In genomic region chr13:106528711-106529414, GRCh38 we compare ENCODE assay signal across 16 cellular contexts. TPM values are rescaled to one million over a fixed set of nuclear protein-coding genes. Genes with fewer than 3 reads are reported as not detected.
DNase-seq lines count a peak whose midpoint lies in the region; ATAC-seq and TF ChIP-seq lines count a peak whose summit lies in the region.
"Had no signal": no experiment of that assay in that cellular context is flagged by ENCODE, and none has a peak within 500 bp of the region (broad histone marks: within the 10 kb centered on the region; RNA-seq: fewer than 3 reads in every experiment).

No MANE protein-coding gene starts in this region.

- no peak for TF ChIP-seq CTCF in WERI-Rb-1 (IDR thresholded peaks at IDR 0.05; ENCODE audit: low read depth, low read length)
- TF ChIP-seq CTCF in osteocyte (IDR thresholded peaks at IDR 0.05), result no peak
- TF ChIP-seq CTCF in upper lobe of right lung (IDR thresholded peaks at IDR 0.05), result no peak

- H3K27ac Mint-ChIP-seq in osteocyte (ENCODE audit: unreplicated experiment), result peak overlapping the region; percentile 95
- H3K27ac Mint-ChIP-seq: activated naive CD4-positive, alpha-beta T cell treated with anti-CD3 and anti-CD28 coated beads, Interleukin-2, amount 50 U/mL, for 24 hours had no signal

- no peak for ATAC-seq in upper lobe of right lung

- H3K9me3 Mint-ChIP-seq in osteocyte (ENCODE audit: unreplicated experiment), result no peaks in the 10 kb centered on the region
- H3K9me3 Mint-ChIP-seq: activated naive CD4-positive, alpha-beta T cell treated with anti-CD3 and anti-CD28 coated beads, Interleukin-2, amount 50 U/mL, for 24 hours had no signal

- H3K27me3 Mint-ChIP-seq in osteocyte (ENCODE audit: unreplicated experiment), result no peaks in the 10 kb centered on the region

- no peaks in the 10 kb centered on the region for H3K36me3 Mint-ChIP-seq in osteocyte (ENCODE audit: unreplicated experiment)
- H3K36me3 Mint-ChIP-seq: activated naive CD4-positive, alpha-beta T cell treated with anti-CD3 and anti-CD28 coated beads, Interleukin-2, amount 50 U/mL, for 24 hours had no signal

- peak; percentile 78 for DNase-seq in ELF-1 (ENCODE audit: low read depth, low spot score)
- peak; percentile 79 for DNase-seq in WERI-Rb-1
- DNase-seq in osteocyte (ENCODE audit: extremely low spot score, unreplicated experiment), result no peak
- DNase-seq in activated naive CD4-positive, alpha-beta T cell treated with Interleukin-2 at 50 U/mL for 16 hours, result no peak
- DNase-seq in NCI-H345 treated with DMSO at 0.1 percent for 48 hours (lab: John Stamatoyannopoulos, UW; ENCODE audit: unreplicated experiment), result no peak
- DNase-seq in MG63, result no peak
- no peak for DNase-seq in upper lobe of right lung
- DNase-seq: activated CD4-positive, alpha-beta T cell treated with anti-CD3 and anti-CD28 coated beads for 1 hour; NCI-H2029; NCI-H774; T-helper 1 cell had no signal

- H3K36me3 ChIP-seq in WERI-Rb-1 (no peaks in the 10 kb centered on the region), iPS-15b (ENCODE audit: control insufficient read depth, insufficient read depth, low read length) (no peaks in the 10 kb centered on the region), MG63 (no peaks in the 10 kb centered on the region), upper lobe of right lung (no peaks in the 10 kb centered on the region)
- H3K36me3 ChIP-seq: cardiac muscle cell, right atrium auricular region, tibial nerve had no signal

- H3K4me3 ChIP-seq in WERI-Rb-1 (ENCODE audit: low read depth, low read length) (peak overlapping the region; percentile 2; the same call in 1 of the 2 replicates), iPS-15b (ENCODE audit: low read depth, low read length) (peak overlapping the region; percentile 19), MG63 (no peak overlapping the region), upper lobe of right lung (no peak overlapping the region)
- H3K4me3 ChIP-seq: cardiac muscle cell, right atrium auricular region, tibial nerve had no signal

- peaks cover 67% of the 10 kb centered on the region for H3K4me1 Mint-ChIP-seq in osteocyte (ENCODE audit: unreplicated experiment)

- H3K27ac ChIP-seq in WERI-Rb-1 (no peak overlapping the region), upper lobe of right lung (no peak overlapping the region)
- H3K27ac ChIP-seq: cardiac muscle cell, right atrium auricular region, tibial nerve had no signal

- intact Hi-C loops in upper lobe of right lung (cut with DNase I), result no loop called here

- H3K27me3 ChIP-seq in WERI-Rb-1 (ENCODE audit: insufficient read depth, low read depth, severe bottlenecking) (peaks cover 11% of the 10 kb centered on the region), iPS-15b (ENCODE audit: control insufficient read depth, insufficient read depth, low read length) (peaks cover 41% of the 10 kb centered on the region), MG63 (no peaks in the 10 kb centered on the region), upper lobe of right lung (no peaks in the 10 kb centered on the region)
- H3K27me3 ChIP-seq: cardiac muscle cell, right atrium auricular region, tibial nerve had no signal

- H3K9ac ChIP-seq in iPS-15b (ENCODE audit: low read depth, low read length), result no peak overlapping the region

- H3K9me3 ChIP-seq in WERI-Rb-1 (ENCODE audit: severe bottlenecking) (no peaks in the 10 kb centered on the region), iPS-15b (ENCODE audit: control insufficient read depth, insufficient read depth, low read length) (no peaks in the 10 kb centered on the region), MG63 (no peaks in the 10 kb centered on the region), upper lobe of right lung (no peaks in the 10 kb centered on the region)
- H3K9me3 ChIP-seq: right atrium auricular region, tibial nerve had no signal

- peak overlapping the region; percentile 33 for H3K4me3 Mint-ChIP-seq in osteocyte (ENCODE audit: unreplicated experiment)
- H3K4me3 Mint-ChIP-seq: activated naive CD4-positive, alpha-beta T cell treated with anti-CD3 and anti-CD28 coated beads, Interleukin-2, amount 50 U/mL, for 24 hours had no signal

- H3K4me1 ChIP-seq in iPS-15b (ENCODE audit: control insufficient read depth, insufficient read depth, low read length) (peaks cover 51% of the 10 kb centered on the region), upper lobe of right lung (peaks cover under 1% of the 10 kb centered on the region)

RNA-seq across cellular contexts. Expression of gene EFNB2, which starts 6.6 kb away (rescaled TPM):
- total RNA-seq in osteocyte (49.2 and 50.0 TPM in 2 replicates), upper lobe of right lung (55.1 TPM)
- total RNA-seq in MG63 (2014; rRNA removed; shearing (Covaris generic); ENCODE audit: low replicate concordance), result 2.3 and 3.6 TPM in 2 replicates

RNA-seq across cellular contexts. Expression of gene ARGLU1, which starts 39.1 kb away (rescaled TPM):
- 65.8 and 78.8 TPM in 2 replicates for total RNA-seq in osteocyte
- 63.4 and 89.4 TPM in 2 replicates for total RNA-seq in MG63 (2014; rRNA removed; shearing (Covaris generic); ENCODE audit: low replicate concordance)
- 122 TPM for total RNA-seq in upper lobe of right lung

Comparison
In these comparisons a context has a peak if more than half of its experiments do, and no peak if none do; other contexts are left out.
1. DNase-seq: peak in ELF-1 (single experiment) and WERI-Rb-1 (single experiment); none in osteocyte (single experiment), activated naive CD4-positive, alpha-beta T cell treated with Interleukin-2 at 50 U/mL for 16 hours (single experiment), NCI-H345 treated with DMSO at 0.1 percent for 48 hours (single experiment), MG63 (single experiment) and upper lobe of right lung (single experiment).
2. H3K4me3 ChIP-seq: peak in WERI-Rb-1 (single experiment) and iPS-15b (single experiment); none in MG63 (single experiment) and upper lobe of right lung (single experiment).
3. RNA of gene EFNB2, which starts 6.6 kb away (total RNA-seq): 55.1 TPM in upper lobe of right lung (single experiment) and 49.2 to 50.0 TPM in osteocyte; 2.3 to 3.6 TPM in MG63; every median in the first group is over 10 times any median in the second.